Comparison of ENCODE assay signal across 22 cellular contexts in the genomic region with DNA sequence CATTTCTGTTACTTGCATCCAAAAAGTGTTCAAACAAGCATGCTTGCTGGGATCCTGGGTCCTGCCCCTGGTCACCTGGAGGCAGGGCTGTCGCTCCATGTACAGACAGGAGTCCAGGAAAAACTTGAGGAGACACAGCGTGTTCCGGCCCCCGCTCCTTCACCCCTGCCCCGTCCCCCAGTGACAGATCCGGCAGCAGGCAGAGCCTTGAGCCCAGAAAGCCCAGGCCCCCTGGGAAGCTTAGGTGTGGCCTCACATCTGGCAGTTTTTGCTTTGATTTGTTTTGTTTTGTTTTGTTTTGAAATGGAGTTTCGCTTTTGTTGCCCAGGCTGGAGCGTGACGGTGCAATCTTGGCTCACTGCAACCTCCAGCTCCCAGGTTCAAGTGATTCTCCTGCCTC.
DNase-seq lines count a peak whose midpoint lies in the region; ATAC-seq and TF ChIP-seq lines count a peak whose summit lies in the region.
"Had no signal": no experiment of that assay in that cellular context is flagged by ENCODE, and none has a peak within 500 bp of the region (broad histone marks: within the 10 kb centered on the region; RNA-seq: fewer than 3 reads in every experiment).

No MANE protein-coding gene starts in this region.

- H3K36me3 ChIP-seq in left ventricle myocardium inferior (no peaks in the 10 kb centered on the region), rectal smooth muscle tissue (ENCODE audit: control insufficient read depth, insufficient read depth, low read length) (no peaks in the 10 kb centered on the region), vagina (no peaks in the 10 kb centered on the region)
- H3K36me3 ChIP-seq: BE2C, neutrophil, right atrium auricular region had no signal

- no peaks in the 10 kb centered on the region for H3K36me3 Mint-ChIP-seq in natural killer cell treated with Interleukin-12 subunit alpha and Interleukin-12 subunit beta and Interleukin-15 and Interleukin-18, amount 100 ng/mL, for 72 hours

- no peak overlapping the region for H3K27ac Mint-ChIP-seq in natural killer cell treated with Interleukin-12 subunit alpha and Interleukin-12 subunit beta and Interleukin-15 and Interleukin-18, amount 100 ng/mL, for 72 hours
- H3K27ac Mint-ChIP-seq: activated naive CD4-positive, alpha-beta T cell treated with anti-CD3 and anti-CD28 coated beads for 36 hours; T-helper 1 cell treated with Interleukin-12 subunit alpha and Interleukin-12 subunit beta and Interleukin-4 antibody, amounts not matched to agents 30 μg/mL and 1 μg/mL, for 36 hours had no signal

- no peaks in the 10 kb centered on the region for H3K4me1 Mint-ChIP-seq in natural killer cell treated with Interleukin-12 subunit alpha and Interleukin-12 subunit beta and Interleukin-15 and Interleukin-18, amount 100 ng/mL, for 72 hours (ENCODE audit: low read depth in 2 of 2)

- H3K4me1 ChIP-seq in left ventricle myocardium inferior = peaks cover 46% of the 10 kb centered on the region
- peaks cover 17% of the 10 kb centered on the region for H3K4me1 ChIP-seq in rectal smooth muscle tissue (ENCODE audit: control insufficient read depth, insufficient read depth, low read length)
- H3K4me1 ChIP-seq in vagina = peaks cover 42% of the 10 kb centered on the region
- H3K4me1 ChIP-seq: foreskin keratinocyte had no signal

- no peaks in the 10 kb centered on the region for H3K9me3 Mint-ChIP-seq in natural killer cell treated with Interleukin-12 subunit alpha and Interleukin-12 subunit beta and Interleukin-15 and Interleukin-18, amount 100 ng/mL, for 72 hours
- H3K9me3 Mint-ChIP-seq: T-helper 1 cell treated with Interleukin-12 subunit alpha and Interleukin-12 subunit beta and Interleukin-4 antibody, amounts not matched to agents 30 μg/mL and 1 μg/mL, for 36 hours had no signal

- H3K4me3 Mint-ChIP-seq in natural killer cell treated with Interleukin-12 subunit alpha and Interleukin-12 subunit beta and Interleukin-15 and Interleukin-18, amount 100 ng/mL, for 72 hours = no peak overlapping the region
- H3K4me3 Mint-ChIP-seq: activated naive CD4-positive, alpha-beta T cell treated with anti-CD3 and anti-CD28 coated beads for 36 hours; T-helper 1 cell treated with Interleukin-12 subunit alpha and Interleukin-12 subunit beta and Interleukin-4 antibody, amounts not matched to agents 30 μg/mL and 1 μg/mL, for 36 hours had no signal

- H3K9ac ChIP-seq in rectal smooth muscle tissue (ENCODE audit: low read length) = no peak overlapping the region

- H3K4me3 ChIP-seq in left ventricle myocardium inferior (no peak overlapping the region), fibroblast of villous mesenchyme (ENCODE audit: low read depth, low read length) (no peak overlapping the region), rectal smooth muscle tissue (ENCODE audit: low read length) (no peak overlapping the region), vagina (no peak overlapping the region)
- H3K4me3 ChIP-seq: right atrium auricular region had no signal

- peak overlapping the region; percentile 67 for H3K27ac ChIP-seq in left ventricle myocardium inferior (replicated peaks)
- peak overlapping the region; percentile 82 for H3K27ac ChIP-seq in rectal smooth muscle tissue (ENCODE audit: low read depth, low read length)
- H3K27ac ChIP-seq in vagina = peak overlapping the region; percentile 87
- H3K27ac ChIP-seq: foreskin keratinocyte, neutrophil, VCaP had no signal

- H3K27me3 Mint-ChIP-seq in natural killer cell treated with Interleukin-12 subunit alpha and Interleukin-12 subunit beta and Interleukin-15 and Interleukin-18, amount 100 ng/mL, for 72 hours = no peaks in the 10 kb centered on the region

- ATAC-seq in Right ventricle myocardium superior (ENCODE audit: poor library complexity) (no peak), GM19452 (IDR thresholded peaks at IDR 0.05; ENCODE audit: unreplicated experiment) (no peak)
- ATAC-seq in natural killer cell treated with Interleukin-12 subunit alpha and Interleukin-12 subunit beta and Interleukin-15 and Interleukin-18, amount 100 ng/mL, for 72 hours = no peak
- ATAC-seq: foreskin keratinocyte had no signal

- intact Hi-C loops in left ventricle myocardium inferior (cut with micrococcal nuclease) = no loop called here
- intact Hi-C loops in Right ventricle myocardium superior (cut with DNase I) = no loop called here
- intact Hi-C loops in vagina (cut with DNase I) = no loop called here

- no peak for DNase-seq in left ventricle myocardium inferior
- no peak for DNase-seq in Right ventricle myocardium superior
- peak; percentile 55 for DNase-seq in fibroblast of villous mesenchyme (ENCODE audit: low read depth)
- no peak for DNase-seq in vagina (ENCODE audit: extremely low spot score in 2 of 2)
- no peak for DNase-seq in natural killer cell treated with Interleukin-12 subunit alpha and Interleukin-12 subunit beta and Interleukin-15 and Interleukin-18, amount 100 ng/mL, for 72 hours (ENCODE audit: low spot score)
- DNase-seq in NCI-H524 treated with DMSO at 0.1 percent for 48 hours (lab: John Stamatoyannopoulos, UW) = no peak
- DNase-seq: activated naive CD4-positive, alpha-beta T cell treated with anti-CD3 and anti-CD28 coated beads for 36 hours; BE2C; foreskin keratinocyte; GOT3; islet precursor cell; midbrain; NCI-H1105 treated with DMSO at 0.1 percent for 48 hours; SIG-M5; stimulated activated CD4-positive, alpha-beta T cell treated with anti-CD3 and anti-CD28 coated beads, Interleukin-1b, Interleukin-23, amount 100 ng/mL, for 48 hours; stimulated activated naive CD4-positive, alpha-beta T cell treated with Interleukin-2 at 50 U/mL for 16 hours had no signal

- H3K27me3 ChIP-seq in left ventricle myocardium inferior (ENCODE audit: low read depth) (no peaks in the 10 kb centered on the region), rectal smooth muscle tissue (ENCODE audit: control insufficient read depth, insufficient read depth, low read length) (no peaks in the 10 kb centered on the region), vagina (no peaks in the 10 kb centered on the region)
- H3K27me3 ChIP-seq: BE2C, neutrophil, right atrium auricular region had no signal

- H3K9me3 ChIP-seq in left ventricle myocardium inferior (replicated peaks) (no peaks in the 10 kb centered on the region), vagina (no peaks in the 10 kb centered on the region)
- H3K9me3 ChIP-seq: BE2C, neutrophil, right atrium auricular region had no signal

- TF ChIP-seq POLR2A in vagina (IDR thresholded peaks at IDR 0.05) = no peak

- TF ChIP-seq CTCF in left ventricle myocardium inferior (IDR thresholded peaks at IDR 0.05; ENCODE audit: borderline replicate concordance) = no peak
- no peak for TF ChIP-seq CTCF in fibroblast of villous mesenchyme (IDR thresholded peaks at IDR 0.05; ENCODE audit: insufficient read depth, low read depth, low read length)
- no peak for TF ChIP-seq CTCF in vagina (IDR thresholded peaks at IDR 0.05)
